ENCODE assay signal across 14 cellular contexts in the genomic region with DNA sequence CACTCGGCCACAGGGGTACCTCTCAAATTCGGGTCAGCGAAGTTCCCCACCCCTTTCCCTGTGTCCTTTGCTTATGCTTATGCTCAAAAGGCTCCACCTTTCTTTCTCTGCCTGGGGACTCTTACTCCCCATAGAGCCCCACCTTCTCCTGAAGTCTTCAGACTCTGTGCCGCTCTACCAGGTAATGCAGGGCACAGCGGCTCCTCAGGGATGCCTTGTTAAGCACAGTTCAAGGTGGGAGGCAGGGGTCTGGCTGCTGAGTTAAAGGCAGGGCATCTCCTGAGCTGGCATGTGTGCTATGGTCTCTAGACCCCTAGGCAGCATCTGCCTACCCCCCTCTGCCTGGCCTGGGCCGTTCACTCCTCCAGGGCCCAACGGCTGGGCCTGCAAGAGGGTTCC. TPM values are rescaled to one million over a fixed set of nuclear protein-coding genes. Genes with fewer than 3 reads are reported as not detected.
DNase-seq lines count a peak whose midpoint lies in the region; ATAC-seq and TF ChIP-seq lines count a peak whose summit lies in the region.
"Had no signal": no experiment of that assay in that cellular context is flagged by ENCODE, and none has a peak within 500 bp of the region (broad histone marks: within the 10 kb centered on the region; RNA-seq: fewer than 3 reads in every experiment).

No MANE protein-coding gene starts in this region.

- TF ChIP-seq POLR2A in suprapubic skin (IDR thresholded peaks at IDR 0.05), result no peak

- H3K23me2 ChIP-seq in H9 (ENCODE audit: insufficient read length, low read depth, low read length, poor library complexity, severe bottlenecking), result peaks cover 17% of the 10 kb centered on the region

- 0 out of 5 replicates have a peak, but pooled peaks cover 0 to 2% of the 10 kb centered on the region in 2 experiments for H3K9me3 Mint-ChIP-seq in H9
- no peaks in the 10 kb centered on the region for H3K9me3 Mint-ChIP-seq in activated CD8-positive, alpha-beta memory T cell treated with anti-CD3 and anti-CD28 coated beads, Interleukin-2, amount 10 ng/mL, durations not matched to agents 7 days and 5 days (ENCODE audit: low read depth)
- H3K9me3 Mint-ChIP-seq: CD8-positive, alpha-beta T cell had no signal

- no peak overlapping the region for H2BK12ac ChIP-seq in H9 (ENCODE audit: insufficient read length, low read depth, low read length)

- H3K14ac ChIP-seq in H9 (ENCODE audit: insufficient read depth, low read length), result no peak overlapping the region

- H3K27ac ChIP-seq in H9 (ENCODE audit: insufficient read length, low read depth, low read length), result no peak overlapping the region
- H3K27ac ChIP-seq in suprapubic skin, result no peak overlapping the region

- H4K5ac ChIP-seq in H9 (ENCODE audit: insufficient read length, low read depth, low read length), result no peak overlapping the region

- H4K91ac ChIP-seq in H9 (ENCODE audit: insufficient read length, low read depth, low read length), result no peak overlapping the region

- no peak overlapping the region for H3T11ph ChIP-seq in H9 (ENCODE audit: low read length)

- H3K79me1 ChIP-seq in H9 (ENCODE audit: insufficient read depth, low read depth, low read length, poor library complexity, severe bottlenecking), result no peaks in the 10 kb centered on the region

- H2BK20ac ChIP-seq in H9 (ENCODE audit: low read depth, low read length, poor library complexity, severe bottlenecking), result no peak overlapping the region

- H2BK120ac ChIP-seq in H9 (ENCODE audit: low read depth, low read length, poor library complexity, severe bottlenecking), result no peak overlapping the region

- H3K36me3 Mint-ChIP-seq in H9 (ENCODE audit: insufficient read depth in 1 of 3, low read depth in 3 of 3), result no peaks in the 10 kb centered on the region; a peak in 1 of 7 replicates
- no peaks in the 10 kb centered on the region for H3K36me3 Mint-ChIP-seq in activated CD8-positive, alpha-beta memory T cell treated with anti-CD3 and anti-CD28 coated beads, Interleukin-2, amount 10 ng/mL, durations not matched to agents 7 days and 5 days
- H3K36me3 Mint-ChIP-seq: CD8-positive, alpha-beta T cell had no signal

- H2BK15ac ChIP-seq in H9 (ENCODE audit: low read depth, low read length), result no peak overlapping the region

- no peak overlapping the region for H3K9ac ChIP-seq in H9 (ENCODE audit: extremely low read depth, insufficient read length, low read length)

- H3K4me1 Mint-ChIP-seq in H9, result peaks cover 17 to 22% of the 10 kb centered on the region in 2 experiments
- peaks cover 6% of the 10 kb centered on the region for H3K4me1 Mint-ChIP-seq in activated CD8-positive, alpha-beta memory T cell treated with anti-CD3 and anti-CD28 coated beads, Interleukin-2, amount 10 ng/mL, durations not matched to agents 7 days and 5 days

- H3K27me3 ChIP-seq in H9 (ENCODE audit: insufficient read depth, low read length), result peaks cover 8% of the 10 kb centered on the region; the same call in 1 of the 2 replicates
- H3K27me3 ChIP-seq in suprapubic skin, result peaks cover 40% of the 10 kb centered on the region

- no peak overlapping the region for H3K18ac ChIP-seq in H9 (ENCODE audit: insufficient read length, low read depth, low read length)

- H3K4me3 ChIP-seq in suprapubic skin, result no peak overlapping the region

- no peak overlapping the region for H2AK5ac ChIP-seq in H9 (ENCODE audit: insufficient read length, low read length)

- no peak for TF ChIP-seq EP300 in suprapubic skin (IDR thresholded peaks at IDR 0.05)

- no peak for ATAC-seq in activated CD8-positive, alpha-beta memory T cell treated with anti-CD3 and anti-CD28 coated beads, Interleukin-2, amount 10 ng/mL, durations not matched to agents 7 days and 5 days
- ATAC-seq in HG03045 (IDR thresholded peaks at IDR 0.05; ENCODE audit: unreplicated experiment), result no peak
- ATAC-seq: CD8-positive, alpha-beta T cell had no signal

- no peaks in the 10 kb centered on the region for H3K79me2 ChIP-seq in H9 (ENCODE audit: insufficient read depth, low read length)

- no peak overlapping the region for H2BK5ac ChIP-seq in H9 (ENCODE audit: insufficient read length, low read length)

- no peak overlapping the region for H3K4ac ChIP-seq in H9 (ENCODE audit: low read depth, low read length)

- WGBS in H9 (ENCODE audit: extremely low coverage, insufficient read length, low lambda C conversion rate), result no CpG with 5 or more reads among the region's 7 CpGs
- 82% methylated on average over 7 of the region's 7 CpGs for WGBS in suprapubic skin

- H3K27me3 Mint-ChIP-seq in H9 (ENCODE audit: low read depth), result peaks cover 43% of the 10 kb centered on the region
- H3K27me3 Mint-ChIP-seq in activated CD8-positive, alpha-beta memory T cell treated with anti-CD3 and anti-CD28 coated beads, Interleukin-2, amount 10 ng/mL, durations not matched to agents 7 days and 5 days, result peaks cover 26% of the 10 kb centered on the region

- CTCF ChIA-PET in activated CD8-positive, alpha-beta memory T cell treated with anti-CD3 and anti-CD28 coated beads, Interleukin-2, amount 10 ng/mL, durations not matched to agents 7 days and 5 days (lab: Charles Lee), result interaction anchor here (1.6 to 3.7 kb wide), 3 partner anchors 699 to 717 kb away, joined by 7 to 24 read pairs (median 19); no protein-coding TSS in a partner anchor

- no peaks in the 10 kb centered on the region for H3K36me3 ChIP-seq in suprapubic skin

- no peaks in the 10 kb centered on the region for H4K20me1 ChIP-seq in H9 (ENCODE audit: control insufficient read depth, insufficient read depth, insufficient read length)

- peak overlapping the region in 1 of 3 experiments; percentile 78; a peak in 1 of 7 replicates for H3K27ac Mint-ChIP-seq in H9
- H3K27ac Mint-ChIP-seq in activated CD8-positive, alpha-beta memory T cell treated with anti-CD3 and anti-CD28 coated beads, Interleukin-2, amount 10 ng/mL, durations not matched to agents 7 days and 5 days, result no peak overlapping the region
- H3K27ac Mint-ChIP-seq: CD8-positive, alpha-beta T cell had no signal

- no peak overlapping the region for H3K23ac ChIP-seq in H9 (ENCODE audit: insufficient read length, low read depth, low read length)

- no peak overlapping the region for H3K56ac ChIP-seq in H9 (ENCODE audit: insufficient read length, low read depth, low read length)

- H3K9me3 ChIP-seq in H9 (ENCODE audit: control insufficient read depth, low read depth, low read length), result no peaks in the 10 kb centered on the region
- no peaks in the 10 kb centered on the region for H3K9me3 ChIP-seq in suprapubic skin

- no peak overlapping the region for H3K4me3 Mint-ChIP-seq in H9
- no peak overlapping the region for H3K4me3 Mint-ChIP-seq in activated CD8-positive, alpha-beta memory T cell treated with anti-CD3 and anti-CD28 coated beads, Interleukin-2, amount 10 ng/mL, durations not matched to agents 7 days and 5 days
- H3K4me3 Mint-ChIP-seq: CD8-positive, alpha-beta T cell had no signal

- DNase-seq in H9 (peak; percentile 21), mesenteric fat pad (ENCODE audit: low spot score) (peak; percentile 78), suprapubic skin (ENCODE audit: low spot score in 2 of 2) (peak; percentile 50 to 72), T-helper 1 cell (no peak)
- peak; percentile 16 for DNase-seq in activated CD8-positive, alpha-beta memory T cell treated with anti-CD3 and anti-CD28 coated beads, Interleukin-2, amount 10 ng/mL, durations not matched to agents 7 days and 5 days
- DNase-seq in activated CD4-positive, alpha-beta T cell treated with anti-CD3 and anti-CD28 coated beads, Interleukin-2, amount 50 U/mL, for 1 hour, result no peak
- DNase-seq: H7, Karpas-422, MM.1S, NCI-H1105, NCI-H187, NCI-H748 treated with DMSO at 0.1 percent for 48 hours had no signal

- H2AFZ ChIP-seq in H9 (ENCODE audit: low read length), result no peak overlapping the region

- no peak for TF ChIP-seq CTCF in H9 (conservative IDR thresholded peaks at IDR 0.05)
- no peak for TF ChIP-seq CTCF in suprapubic skin (IDR thresholded peaks at IDR 0.05)

- H3K4me2 ChIP-seq in H9 (ENCODE audit: insufficient read depth, insufficient read length, low read length), result no peak overlapping the region

- H3K4me1 ChIP-seq in H9 (ENCODE audit: insufficient read depth, low read length), result 0 out of 2 replicates have a peak, but pooled peaks cover under 1% of the 10 kb centered on the region
- H3K4me1 ChIP-seq in suprapubic skin, result peaks cover 28% of the 10 kb centered on the region

- H4K8ac ChIP-seq in H9 (replicated peaks; ENCODE audit: insufficient read length, low read depth, low read length), result no peak overlapping the region

RNA-seq across cellular contexts. Expression of gene CXCL12, which starts 3.0 kb away (rescaled TPM):
- total RNA-seq in H9 (2021) (28.3 and 29.5 TPM in 2 replicates), mesenteric fat pad (347 TPM), suprapubic skin (10 to 100 TPM; 13.9 to 44.7 (median 27.6) TPM)
- not detected for total RNA-seq in activated CD8-positive, alpha-beta memory T cell treated with anti-CD3 and anti-CD28 coated beads, Interleukin-2, amount 10 ng/mL, durations not matched to agents 7 days and 5 days
- total RNA-seq: CD8-positive, alpha-beta T cell had no signal

Comparison
In these comparisons a context has a peak if more than half of its experiments do, and no peak if none do; other contexts are left out.
1. DNase-seq: peak in H9 (single experiment), activated CD8-positive, alpha-beta memory T cell treated with anti-CD3 and anti-CD28 coated beads, Interleukin-2, amount 10 ng/mL, durations not matched to agents 7 days and 5 days (single experiment), mesenteric fat pad (single experiment) and suprapubic skin (2 of 2); none in T-helper 1 cell (0 of 5) and activated CD4-positive, alpha-beta T cell treated with anti-CD3 and anti-CD28 coated beads, Interleukin-2, amount 50 U/mL, for 1 hour (single experiment).
2. RNA of gene CXCL12, which starts 3.0 kb away (total RNA-seq): 347 TPM in mesenteric fat pad (single experiment), 13.9 to 44.7 TPM in suprapubic skin and 28.3 to 29.5 TPM in H9; not detected in activated CD8-positive, alpha-beta memory T cell treated with anti-CD3 and anti-CD28 coated beads, Interleukin-2, amount 10 ng/mL, durations not matched to agents 7 days and 5 days; every median in the first group is over 10 times any median in the second.